22 cellular contexts compared by ENCODE assay signal in genomic region chr10:91433620-91434019, GRCh38.
"Had no signal": no experiment of that assay in that cellular context is flagged by ENCODE, and none has a peak within 500 bp of the region (broad histone marks: within the 10 kb centered on the region; RNA-seq: fewer than 3 reads in every experiment).

No MANE protein-coding gene starts in this region.

- H3K4me3 Mint-ChIP-seq: activated CD4-positive, alpha-beta T cell treated with anti-CD3 and anti-CD28 coated beads, Interleukin-2, amount 10 ng/mL, durations not matched to agents 24 days and 14 days; activated CD8-positive, alpha-beta memory T cell treated with anti-CD3 and anti-CD28 coated beads, Interleukin-2, amount 10 ng/mL, durations not matched to agents 7 days and 5 days; activated CD8-positive, alpha-beta T cell treated with anti-CD3 and anti-CD28 coated beads for 36 hours; immature natural killer cell; naive thymus-derived CD8-positive, alpha-beta T cell; neural progenitor cell; stimulated activated naive CD8-positive, alpha-beta T cell treated with anti-CD3 and anti-CD28 coated beads, Interleukin-15, Interleukin-2, amounts not matched to agents 100 ng/mL and 50 ng/mL, for 24 hours had no signal

- H3K4me1 ChIP-seq: adrenal gland, ascending aorta, left ventricle myocardium inferior, neural progenitor cell, prostate gland, right atrium auricular region, tibial nerve had no signal

- H3K27ac ChIP-seq: adrenal gland, ascending aorta, left ventricle myocardium inferior, neural progenitor cell, right atrium auricular region, tibial nerve had no signal

- H3K27me3 Mint-ChIP-seq: activated CD4-positive, alpha-beta T cell treated with anti-CD3 and anti-CD28 coated beads, Interleukin-2, amount 10 ng/mL, durations not matched to agents 24 days and 14 days; activated CD8-positive, alpha-beta memory T cell treated with anti-CD3 and anti-CD28 coated beads, Interleukin-2, amount 10 ng/mL, durations not matched to agents 7 days and 5 days; activated CD8-positive, alpha-beta T cell treated with anti-CD3 and anti-CD28 coated beads for 36 hours; naive thymus-derived CD8-positive, alpha-beta T cell; stimulated activated naive CD8-positive, alpha-beta T cell treated with anti-CD3 and anti-CD28 coated beads, Interleukin-15, Interleukin-2, amounts not matched to agents 100 ng/mL and 50 ng/mL, for 24 hours had no signal

- H3K27ac Mint-ChIP-seq: activated CD4-positive, alpha-beta T cell treated with anti-CD3 and anti-CD28 coated beads, Interleukin-2, amount 10 ng/mL, durations not matched to agents 24 days and 14 days; activated CD8-positive, alpha-beta memory T cell treated with anti-CD3 and anti-CD28 coated beads, Interleukin-2, amount 10 ng/mL, durations not matched to agents 7 days and 5 days; activated CD8-positive, alpha-beta T cell treated with anti-CD3 and anti-CD28 coated beads for 36 hours; activated naive CD4-positive, alpha-beta T cell treated with anti-CD3 and anti-CD28 coated beads, Interleukin-2, amount 50 U/mL, for 72 hours; immature natural killer cell; naive thymus-derived CD8-positive, alpha-beta T cell; neural progenitor cell had no signal

- H2AFZ ChIP-seq: hepatocyte, neural progenitor cell had no signal

- H3K4me1 Mint-ChIP-seq: immature natural killer cell, neural progenitor cell had no signal

- H3K27me3 ChIP-seq: adrenal gland, ascending aorta, hepatocyte, neural progenitor cell, right atrium auricular region, tibial nerve had no signal

- H3K36me3 ChIP-seq: adrenal gland, neural progenitor cell, prostate gland, right atrium auricular region had no signal

- H3K4me3 ChIP-seq: adrenal gland, ascending aorta, hepatocyte, left ventricle myocardium inferior, neural progenitor cell, prostate gland, right atrium auricular region, tibial nerve had no signal

- DNase-seq: activated CD4-positive, alpha-beta T cell treated with anti-CD3 and anti-CD28 coated beads, Interleukin-2, amount 10 ng/mL, durations not matched to agents 24 days and 14 days; activated CD8-positive, alpha-beta memory T cell treated with anti-CD3 and anti-CD28 coated beads, Interleukin-2, amount 10 ng/mL, durations not matched to agents 7 days and 5 days; activated CD8-positive, alpha-beta T cell treated with anti-CD3 and anti-CD28 coated beads for 36 hours; activated T-cell treated with anti-CD3 and anti-CD28 coated beads for 4 hours; adrenal gland; central memory CD4-positive, alpha-beta T cell; effector memory CD4-positive, alpha-beta T cell; foreskin melanocyte; glutamatergic neuron; immature natural killer cell; left ventricle myocardium inferior; naive thymus-derived CD8-positive, alpha-beta T cell; stimulated activated CD4-positive, alpha-beta T cell treated with anti-CD3 and anti-CD28 coated beads, Interleukin-12 subunit alpha, Interleukin-12 subunit beta, amount 100 ng/mL, for 4 hours; stimulated activated CD4-positive, alpha-beta T cell treated with anti-CD3 and anti-CD28 coated beads, Interleukin-4, amount 100 ng/mL, for 4 hours had no signal
